24 cellular contexts compared by ENCODE assay signal in the genomic region with DNA sequence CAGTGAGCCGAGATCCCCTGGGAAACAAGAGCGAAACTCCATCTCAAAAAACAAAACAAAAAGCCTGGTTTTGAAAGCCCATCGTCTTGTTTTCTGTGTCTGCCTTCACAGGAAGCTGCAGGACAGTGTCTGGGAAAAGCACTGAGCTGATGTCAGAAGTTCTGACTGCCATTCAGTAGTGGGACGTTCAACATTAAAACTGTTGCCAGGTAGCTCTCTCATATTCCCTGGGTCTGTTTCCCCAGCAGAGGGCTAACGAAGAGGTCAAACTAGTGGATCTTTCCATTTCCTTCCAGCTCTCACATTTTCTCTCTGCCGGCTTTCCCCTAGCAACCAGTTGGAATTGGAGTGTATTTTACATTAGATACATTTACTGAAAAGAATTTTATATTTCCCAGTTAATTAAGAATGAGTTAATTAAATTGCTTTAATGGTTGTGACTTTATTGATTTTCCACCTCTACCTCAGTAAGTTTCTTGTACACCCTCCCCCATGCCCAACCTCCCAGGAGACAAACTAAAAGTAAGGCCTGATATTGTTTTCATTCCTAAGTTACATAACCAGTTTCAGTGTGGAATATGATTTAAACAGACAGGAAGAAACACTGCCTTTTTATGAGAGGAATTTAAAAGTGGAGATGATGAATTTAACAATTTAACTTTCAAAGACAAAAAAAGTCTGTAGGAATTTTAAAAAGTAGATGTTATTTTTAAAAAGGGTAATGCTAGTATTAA. TPM values are rescaled to one million over a fixed set of nuclear protein-coding genes. Genes with fewer than 3 reads are reported as not detected.
A peak's percentile ranks its signal among the peaks of the same experiment; 100 is the strongest.
DNase-seq lines count a peak whose midpoint lies in the region; ATAC-seq and TF ChIP-seq lines count a peak whose summit lies in the region.
"Had no signal": no experiment of that assay in that cellular context is flagged by ENCODE, and none has a peak within 500 bp of the region (broad histone marks: within the 10 kb centered on the region; RNA-seq: fewer than 3 reads in every experiment).

No MANE protein-coding gene starts in this region.

- H3K9me3 ChIP-seq in left ventricle myocardium inferior (replicated peaks) (no peaks in the 10 kb centered on the region), right atrium auricular region (no peaks in the 10 kb centered on the region), esophagus muscularis mucosa (no peaks in the 10 kb centered on the region), neuronal stem cell (replicated peaks in 1 of 2; ENCODE audit: control insufficient read depth in 2 of 2, insufficient read depth in 1 of 2, low read depth in 1 of 2, low read length in 2 of 2) (peaks cover 0 to 2% of the 10 kb centered on the region in 2 donors), HAP-1 (no peaks in the 10 kb centered on the region)
- H3K9me3 ChIP-seq: sigmoid colon, SJSA1, suprapubic skin, vagina had no signal

- H3K36me3 ChIP-seq in left ventricle myocardium inferior = no peaks in the 10 kb centered on the region
- H3K36me3 ChIP-seq in right atrium auricular region = no peaks in the 10 kb centered on the region
- no peaks in the 10 kb centered on the region for H3K36me3 ChIP-seq in esophagus muscularis mucosa
- H3K36me3 ChIP-seq in neuronal stem cell (replicated peaks in 1 of 2; ENCODE audit: control insufficient read depth in 2 of 2, insufficient read depth in 2 of 2, low read length in 2 of 2) = no peaks in the 10 kb centered on the region
- no peaks in the 10 kb centered on the region for H3K36me3 ChIP-seq in HAP-1 (replicated peaks)
- H3K36me3 ChIP-seq: sigmoid colon, SJSA1, suprapubic skin, vagina had no signal

- no peak overlapping the region for H2BK5ac ChIP-seq in neuronal stem cell (ENCODE audit: low read length)

- no peak overlapping the region for H2BK12ac ChIP-seq in neuronal stem cell (ENCODE audit: low read length)

- H3K23ac ChIP-seq in neuronal stem cell (ENCODE audit: low read depth, low read length, poor library complexity) = no peak overlapping the region

- no peak overlapping the region for H3K4me2 ChIP-seq in neuronal stem cell (ENCODE audit: insufficient read depth, low read length, poor library complexity, severe bottlenecking)

- H3K14ac ChIP-seq in neuronal stem cell (ENCODE audit: low read length) = no peak overlapping the region

- H3K27ac ChIP-seq in left ventricle myocardium inferior (replicated peaks) (peak overlapping the region; percentile 27), right atrium auricular region (no peak overlapping the region), esophagus muscularis mucosa (replicated peaks in 1 of 4) (peak overlapping the region in 3 of 4 donors; percentile 24 to 28 (median 25)), neuronal stem cell (replicated peaks; ENCODE audit: low read length) (no peak overlapping the region)
- H3K27ac ChIP-seq: SJSA1, suprapubic skin, vagina had no signal

- DNase-seq in left ventricle myocardium inferior (no peak), right atrium auricular region (ENCODE audit: low spot score) (no peak), esophagus muscularis mucosa (ENCODE audit: extremely low spot score) (no peak), neuronal stem cell (ENCODE audit: low spot score) (no peak), NCI-H1105 treated with DMSO at 0.1 percent for 48 hours (lab: John Stamatoyannopoulos, UW) (no peak), HuH-7.5 (ENCODE audit: low spot score) (no peak), HAP-1 (ENCODE audit: low spot score in 2 of 2) (no peak)
- DNase-seq: activated CD4-positive, alpha-beta T cell treated with anti-CD3 and anti-CD28 coated beads, Interleukin-2, amount 50 U/mL, for 48 hours; activated CD8-positive, alpha-beta memory T cell treated with anti-CD3 and anti-CD28 coated beads, Interleukin-2, amount 50 U/mL, for 4 hours; activated naive CD4-positive, alpha-beta T cell treated with anti-CD3 and anti-CD28 coated beads, Interleukin-2, amount 50 U/mL, for 16 hours; amygdala; CD4-positive, alpha-beta T cell; hypothalamus; NCI-H2029; NCI-H524 treated with DMSO at 0.1 percent for 48 hours; posterior cingulate gyrus; sigmoid colon; stimulated activated naive CD4-positive, alpha-beta T cell; T-helper 1 cell had no signal

- in situ Hi-C loops in HAP-1 (cut with MboI; ENCODE audit: low sequenced_read_pairs) = no loop called here

- peaks cover 22% of the 10 kb centered on the region for H3K4me1 ChIP-seq in left ventricle myocardium inferior
- H3K4me1 ChIP-seq in right atrium auricular region = peaks cover 0 to 13% of the 10 kb centered on the region in 2 donors
- H3K4me1 ChIP-seq in esophagus muscularis mucosa = peaks cover 8 to 36% (median 29%) of the 10 kb centered on the region in 4 donors
- H3K4me1 ChIP-seq in neuronal stem cell (ENCODE audit: control insufficient read depth in 2 of 2, insufficient read depth in 1 of 2, low read depth in 1 of 2, low read length in 2 of 2) = no peaks in the 10 kb centered on the region
- no peaks in the 10 kb centered on the region for H3K4me1 ChIP-seq in HAP-1
- H3K4me1 ChIP-seq: suprapubic skin, vagina had no signal

- no peak for TF ChIP-seq EP300 in esophagus muscularis mucosa (IDR thresholded peaks at IDR 0.05)

- no peak overlapping the region for H3K4ac ChIP-seq in neuronal stem cell (ENCODE audit: low read length)

- H2AK5ac ChIP-seq in neuronal stem cell (ENCODE audit: low read depth, low read length) = no peak overlapping the region

- no peak overlapping the region for H3K18ac ChIP-seq in neuronal stem cell (ENCODE audit: low read length)

- WGBS in esophagus muscularis mucosa = 46% methylated on average over 6 of the region's 6 CpGs
- WGBS in neuronal stem cell (ENCODE audit: extremely low coverage in 2 of 2, insufficient read length in 2 of 2, insufficient replicate concordance in 1 of 2), 2 donors = no CpG with 5 or more reads among the region's 6 CpGs

- no peak for TF ChIP-seq POLR2A in esophagus muscularis mucosa (IDR thresholded peaks at IDR 0.05; ENCODE audit: low read depth)

- peak overlapping the region; percentile 58 for H2AFZ ChIP-seq in neuronal stem cell (ENCODE audit: low read length)

- H3K9ac ChIP-seq in neuronal stem cell (ENCODE audit: low read depth, low read length, poor library complexity) = no peak overlapping the region

- TF ChIP-seq CTCF in left ventricle myocardium inferior (IDR thresholded peaks at IDR 0.05; ENCODE audit: borderline replicate concordance) (peak; percentile 16), right atrium auricular region (IDR thresholded peaks at IDR 0.05) (no peak), esophagus muscularis mucosa (IDR thresholded peaks at IDR 0.05) (peak in 1 of 3 experiments; percentile 7)

- intact Hi-C loops in left ventricle myocardium inferior (cut with micrococcal nuclease) = no loop called here
- intact Hi-C loops in esophagus muscularis mucosa (cut with DNase I) = no loop called here

- no peak for ATAC-seq in GM18520 (IDR thresholded peaks at IDR 0.05; ENCODE audit: unreplicated experiment)

- no peak overlapping the region for H2BK120ac ChIP-seq in neuronal stem cell (ENCODE audit: low read depth, low read length)

- H3K4me3 ChIP-seq in left ventricle myocardium inferior = no peak overlapping the region
- no peak overlapping the region for H3K4me3 ChIP-seq in right atrium auricular region
- no peak overlapping the region for H3K4me3 ChIP-seq in esophagus muscularis mucosa
- no peak overlapping the region for H3K4me3 ChIP-seq in neuronal stem cell (ENCODE audit: low read length in 2 of 2)
- H3K4me3 ChIP-seq in HAP-1 = no peak overlapping the region
- H3K4me3 ChIP-seq: sigmoid colon, SJSA1, suprapubic skin, vagina had no signal

- no peaks in the 10 kb centered on the region for H3K79me1 ChIP-seq in neuronal stem cell (ENCODE audit: low read depth, low read length)

- no peak overlapping the region for H4K91ac ChIP-seq in neuronal stem cell (ENCODE audit: low read depth, low read length, poor library complexity)

- H4K8ac ChIP-seq in neuronal stem cell (ENCODE audit: low read depth, low read length) = no peak overlapping the region

- no peak overlapping the region for H2BK15ac ChIP-seq in neuronal stem cell (ENCODE audit: low read length)

- H3K27me3 ChIP-seq in left ventricle myocardium inferior (ENCODE audit: low read depth) (no peaks in the 10 kb centered on the region), right atrium auricular region (no peaks in the 10 kb centered on the region), esophagus muscularis mucosa (no peaks in the 10 kb centered on the region), neuronal stem cell (ENCODE audit: control insufficient read depth in 3 of 3, insufficient read depth in 3 of 3, low read depth in 1 of 3, low read length in 3 of 3) (peaks cover 0 to 24% (median 0%) of the 10 kb centered on the region in 3 experiments), HAP-1 (ENCODE audit: low read depth) (peaks cover 24% of the 10 kb centered on the region)
- H3K27me3 ChIP-seq: sigmoid colon, suprapubic skin, vagina had no signal

RNA-seq across cellular contexts. Expression of a gene that starts 29.9 kb away (rescaled TPM):
- total RNA-seq in left ventricle myocardium inferior = 29.8 TPM
- total RNA-seq in right atrium auricular region = 10 to 100 TPM; 20.9 to 39.9 TPM
- total RNA-seq in esophagus muscularis mucosa = 10 to 100 TPM; 35.6 to 55.6 (median 43.0) TPM
- 246 TPM for polyA plus RNA-seq in neuronal stem cell (2013, experiment 1 of 2)
- 252 TPM for polyA plus RNA-seq in neuronal stem cell (2013, experiment 2 of 2)

RNA-seq across cellular contexts. Expression of a gene that starts 33.5 kb away (rescaled TPM):
- 3.5 TPM for total RNA-seq in left ventricle myocardium inferior
- total RNA-seq in right atrium auricular region = 1 to 10 TPM; 1.9 to 2.3 TPM
- 10 to 100 TPM in 1 of 4 donors, 1 to 10 TPM in 3; 7.7 to 11.8 (median 8.1) TPM for total RNA-seq in esophagus muscularis mucosa
- polyA plus RNA-seq in neuronal stem cell (2013, experiment 1 of 2) = 2.0 TPM
- polyA plus RNA-seq in neuronal stem cell (2013, experiment 2 of 2) = 1.8 TPM
- total RNA-seq: SJSA1 had no signal
- polyA plus RNA-seq: neural cell had no signal

RNA-seq across cellular contexts. Expression of a gene that starts 56.3 kb away (rescaled TPM):
- total RNA-seq in left ventricle myocardium inferior (42.6 TPM), right atrium auricular region (10 to 100 TPM; 20.5 to 52.3 TPM), esophagus muscularis mucosa (10 to 100 TPM; 18.7 to 22.4 (median 19.2) TPM)
- polyA plus RNA-seq in neuronal stem cell (2013, experiment 1 of 2) = 7.7 TPM
- 7.7 TPM for polyA plus RNA-seq in neuronal stem cell (2013, experiment 2 of 2)

Comparison
In these comparisons a context has a peak if more than half of its experiments do, and no peak if none do; other contexts are left out.
1. H3K27ac ChIP-seq: peak in left ventricle myocardium inferior (single experiment) and esophagus muscularis mucosa (3 of 4); none in right atrium auricular region (0 of 2) and neuronal stem cell (single experiment).